Comparison of ENCODE assay signal across 8 cellular contexts in genomic region chr12:106138279-106138645, GRCh38. TPM values are rescaled to one million over a fixed set of nuclear protein-coding genes. Genes with fewer than 3 reads are reported as not detected.
DNase-seq lines count a peak whose midpoint lies in the region; ATAC-seq and TF ChIP-seq lines count a peak whose summit lies in the region.

No MANE protein-coding gene starts in this region.

- H3K9me3 ChIP-seq in iPS DF 6.9 (ENCODE audit: control insufficient read depth, insufficient read depth, low read length): no peaks in the 10 kb centered on the region

- H3K36me3 ChIP-seq in iPS DF 6.9 (ENCODE audit: control insufficient read depth, insufficient read depth, low read length): no peaks in the 10 kb centered on the region

- H3K27me3 Mint-ChIP-seq in activated T-helper 1 cell treated with anti-CD3 and anti-CD28 coated beads, Interleukin-12 subunit alpha, Interleukin-12 subunit beta, Interleukin-2, Interleukin-4 antibody, amounts not matched to agents 30 ng/mL and 10 ng/mL and 1 ng/mL, durations not matched to agents 14 hours and 24 hours and 36 hours (ENCODE audit: insufficient read depth): peaks cover 50% of the 10 kb centered on the region
- H3K27me3 Mint-ChIP-seq in stimulated activated naive B cell treated with anti-CD40 and anti-IgM and Interleukin-4, amounts not matched to agents 10 μg/mL and 1 μg/mL and 100 μg/mL, for 72 hours: peaks cover 74 to 86% of the 10 kb centered on the region in 2 donors

- H3K4me1 ChIP-seq in iPS DF 6.9 (ENCODE audit: control insufficient read depth, insufficient read depth, low read length): peaks cover 14% of the 10 kb centered on the region

- no peak overlapping the region for H3K27ac Mint-ChIP-seq in activated T-helper 1 cell treated with anti-CD3 and anti-CD28 coated beads, Interleukin-12 subunit alpha, Interleukin-12 subunit beta, Interleukin-2, Interleukin-4 antibody, amounts not matched to agents 30 ng/mL and 10 ng/mL and 1 ng/mL, durations not matched to agents 14 hours and 24 hours and 36 hours
- no peak overlapping the region for H3K27ac Mint-ChIP-seq in stimulated activated naive B cell treated with anti-CD40 and anti-IgM and Interleukin-4, amounts not matched to agents 10 μg/mL and 1 μg/mL and 100 μg/mL, for 72 hours

- intact Hi-C loops in activated T-helper 1 cell treated with anti-CD3 and anti-CD28 coated beads, Interleukin-12 subunit alpha, Interleukin-12 subunit beta, Interleukin-2, Interleukin-4 antibody, amounts not matched to agents 30 ng/mL and 10 ng/mL and 1 ng/mL, durations not matched to agents 14 hours and 24 hours and 36 hours (cut with micrococcal nuclease): no loop called here

- H3K9me3 Mint-ChIP-seq in activated T-helper 1 cell treated with anti-CD3 and anti-CD28 coated beads, Interleukin-12 subunit alpha, Interleukin-12 subunit beta, Interleukin-2, Interleukin-4 antibody, amounts not matched to agents 30 ng/mL and 10 ng/mL and 1 ng/mL, durations not matched to agents 14 hours and 24 hours and 36 hours: no peaks in the 10 kb centered on the region
- H3K9me3 Mint-ChIP-seq in stimulated activated naive B cell treated with anti-CD40 and anti-IgM and Interleukin-4, amounts not matched to agents 10 μg/mL and 1 μg/mL and 100 μg/mL, for 72 hours: no peaks in the 10 kb centered on the region

- no CpG with 5 or more reads among the region's 31 CpGs for WGBS in iPS DF 6.9 (ENCODE audit: insufficient coverage, insufficient read length)

- TF ChIP-seq CTCF in GM10248 (IDR thresholded peaks at IDR 0.05; ENCODE audit: control extremely low read depth, extremely low read depth, low read depth, missing control alignments): no peak

- H3K4me3 Mint-ChIP-seq in activated T-helper 1 cell treated with anti-CD3 and anti-CD28 coated beads, Interleukin-12 subunit alpha, Interleukin-12 subunit beta, Interleukin-2, Interleukin-4 antibody, amounts not matched to agents 30 ng/mL and 10 ng/mL and 1 ng/mL, durations not matched to agents 14 hours and 24 hours and 36 hours: peak overlapping the region; percentile 59
- H3K4me3 Mint-ChIP-seq in stimulated activated naive B cell treated with anti-CD40 and anti-IgM and Interleukin-4, amounts not matched to agents 10 μg/mL and 1 μg/mL and 100 μg/mL, for 72 hours: peak overlapping the region; percentile 68 to 70

- H3K4me1 Mint-ChIP-seq in activated T-helper 1 cell treated with anti-CD3 and anti-CD28 coated beads, Interleukin-12 subunit alpha, Interleukin-12 subunit beta, Interleukin-2, Interleukin-4 antibody, amounts not matched to agents 30 ng/mL and 10 ng/mL and 1 ng/mL, durations not matched to agents 14 hours and 24 hours and 36 hours (ENCODE audit: low read depth): no peaks in the 10 kb centered on the region
- peaks cover 10 to 15% of the 10 kb centered on the region in 2 donors for H3K4me1 Mint-ChIP-seq in stimulated activated naive B cell treated with anti-CD40 and anti-IgM and Interleukin-4, amounts not matched to agents 10 μg/mL and 1 μg/mL and 100 μg/mL, for 72 hours

- peak overlapping the region; percentile 94 for H3K4me3 ChIP-seq in iPS DF 6.9 (ENCODE audit: low read length)

- peak; percentile 62 for DNase-seq in NCI-H748 (lab: John Stamatoyannopoulos, UW; ENCODE audit: unreplicated experiment)
- no peak for DNase-seq in NCI-H748 treated with DMSO at 0.1 percent for 48 hours (lab: John Stamatoyannopoulos, UW)
- no peak for DNase-seq in activated T-helper 1 cell treated with anti-CD3 and anti-CD28 coated beads, Interleukin-12 subunit alpha, Interleukin-12 subunit beta, Interleukin-2, Interleukin-4 antibody, amounts not matched to agents 30 ng/mL and 10 ng/mL and 1 ng/mL, durations not matched to agents 14 hours and 24 hours and 36 hours (ENCODE audit: low spot score)
- no peak for DNase-seq in iPS DF 6.9 (ENCODE audit: low read depth, low spot score)
- DNase-seq in stimulated activated naive B cell treated with anti-CD40 and anti-IgM and Interleukin-4, amounts not matched to agents 10 μg/mL and 1 μg/mL and 100 μg/mL, for 72 hours: no peak
- no peak for DNase-seq in islet precursor cell
- DNase-seq in GM10248 (ENCODE audit: extremely low spot score): no peak

- no peak overlapping the region for H3K27ac ChIP-seq in iPS DF 6.9 (ENCODE audit: low read length)

- peaks cover 3% of the 10 kb centered on the region for H3K36me3 Mint-ChIP-seq in activated T-helper 1 cell treated with anti-CD3 and anti-CD28 coated beads, Interleukin-12 subunit alpha, Interleukin-12 subunit beta, Interleukin-2, Interleukin-4 antibody, amounts not matched to agents 30 ng/mL and 10 ng/mL and 1 ng/mL, durations not matched to agents 14 hours and 24 hours and 36 hours (ENCODE audit: low read depth)
- no peaks in the 10 kb centered on the region for H3K36me3 Mint-ChIP-seq in stimulated activated naive B cell treated with anti-CD40 and anti-IgM and Interleukin-4, amounts not matched to agents 10 μg/mL and 1 μg/mL and 100 μg/mL, for 72 hours

- H3K27me3 ChIP-seq in iPS DF 6.9 (ENCODE audit: control insufficient read depth, insufficient read depth, low read length): no peaks in the 10 kb centered on the region

- peak in 1 of 2 donors; percentile 32 for ATAC-seq in stimulated activated naive B cell treated with anti-CD40 and anti-IgM and Interleukin-4, amounts not matched to agents 10 μg/mL and 1 μg/mL and 100 μg/mL, for 72 hours (replicated peaks)
- no peak for ATAC-seq in HG03159 (IDR thresholded peaks at IDR 0.05; ENCODE audit: unreplicated experiment)

- POLR2A ChIA-PET in GM10248 (lab: Yijun Ruan, JAX): no interaction called here

- CTCF ChIA-PET in GM10248 (lab: Yijun Ruan, JAX): interaction anchor here (1.4 to 7.7 kb wide), 5 partner anchors 8 to 718 kb away, joined by 4 to 93 read pairs (median 36); no protein-coding TSS in a partner anchor

RNA-seq across cellular contexts. Expression of gene NUAK1, which starts 0.5 kb away (rescaled TPM):
- 0.05 TPM in 1 of 2 replicates, not detected in the other for total RNA-seq in activated T-helper 1 cell treated with anti-CD3 and anti-CD28 coated beads, Interleukin-12 subunit alpha, Interleukin-12 subunit beta, Interleukin-2, Interleukin-4 antibody, amounts not matched to agents 30 ng/mL and 10 ng/mL and 1 ng/mL, durations not matched to agents 14 hours and 24 hours and 36 hours
